1 cellular context compared by ENCODE assay signal in the genomic region with DNA sequence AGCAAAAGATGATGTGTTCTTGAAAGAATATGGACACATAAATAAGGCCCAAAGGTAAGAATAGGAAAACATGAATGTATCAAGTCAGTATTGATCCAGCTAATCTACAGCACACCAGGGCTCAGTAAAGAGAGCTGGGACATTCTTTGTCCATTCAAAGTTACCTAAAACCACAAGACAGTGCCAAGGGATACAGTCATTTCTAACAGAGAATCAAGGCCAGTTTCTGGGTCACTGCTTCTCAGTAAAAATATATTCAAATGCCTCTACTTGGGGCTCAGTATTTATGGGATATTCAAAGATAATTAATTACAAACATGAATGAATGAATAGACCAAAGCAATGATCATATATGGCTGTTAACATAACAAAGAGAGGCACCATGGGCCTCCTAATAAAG.
TF ChIP-seq lines count a peak whose summit lies in the region.

No MANE protein-coding gene starts in this region.

TF ChIP-seq in GM23338, 12 proteins besides CTCF, POLR2A, EP300 and RAD21 (continued from another document):
- TF ChIP-seq ZNF462 (CRISPR knock-in tag; IDR thresholded peaks at IDR 0.05), result no peak
